Comparison of ENCODE assay signal across 32 cellular contexts in the genomic region with DNA sequence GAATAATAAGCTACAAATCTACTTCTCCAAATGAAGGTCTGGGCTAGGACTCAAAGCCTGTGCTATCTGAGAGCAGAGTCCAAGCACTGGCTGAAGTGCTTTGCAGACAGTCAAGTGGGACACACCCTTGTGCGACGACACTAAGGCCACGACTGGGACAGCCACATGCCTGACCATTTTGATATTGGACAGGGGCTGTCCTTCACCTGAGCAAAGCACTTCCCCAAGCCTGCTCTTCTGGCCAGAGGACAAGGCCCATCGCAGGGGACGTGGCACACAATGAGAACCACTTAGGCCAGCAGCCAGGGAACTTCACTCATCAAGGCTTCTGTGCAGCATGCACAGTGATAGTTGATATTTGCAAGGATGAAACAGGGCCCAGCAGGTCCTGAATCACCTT.
"Had no signal": no experiment of that assay in that cellular context is flagged by ENCODE, and none has a peak within 500 bp of the region (broad histone marks: within the 10 kb centered on the region; RNA-seq: fewer than 3 reads in every experiment).

No MANE protein-coding gene starts in this region.

- H3K36me3 ChIP-seq: adrenal gland, breast epithelium, MG63, Peyer's patch had no signal

- H3K9me3 ChIP-seq: adrenal gland, body of pancreas, breast epithelium, MG63, Peyer's patch had no signal

- H3K4me3 ChIP-seq: adrenal gland, body of pancreas, breast epithelium, MG63, Peyer's patch had no signal

- DNase-seq: activated CD4-positive, alpha-beta T cell treated with anti-CD3 and anti-CD28 coated beads, Interleukin-2, amount 10 ng/mL, durations not matched to agents 24 days and 14 days; activated CD4-positive, alpha-beta T cell treated with anti-CD3 and anti-CD28 coated beads, Interleukin-2, amount 50 U/mL, for 4 hours; activated CD8-positive, alpha-beta T cell treated with anti-CD3 and anti-CD28 coated beads for 36 hours; activated gamma-delta T cell; activated naive CD4-positive, alpha-beta T cell treated with anti-CD3 and anti-CD28 coated beads for 36 hours; activated T-cell treated with anti-CD3 and anti-CD28 coated beads, Interleukin-2, amount 50 U/mL, for 24 hours; adrenal gland; body of pancreas; caudate nucleus; Kasumi-1; KG1; MG63; NCI-H1048; NCI-H1105 treated with DMSO at 0.1 percent for 48 hours; NCI-H1436; NCI-H1694; NCI-H1930; NCI-H2107; NCI-H226; NCI-H446 treated with DMSO at 0.1 percent for 48 hours; NCI-H524; NCI-H69; NCI-H82; NK-92 treated with Interleukin-12 subunit alpha and Interleukin-12 subunit beta, amount 100 ng/mL, for 24 hours; PC-3; Peyer's patch; RPMI8226; SW 1271 had no signal

- ATAC-seq: activated CD8-positive, alpha-beta T cell treated with anti-CD3 and anti-CD28 coated beads for 36 hours; activated naive CD4-positive, alpha-beta T cell treated with anti-CD3 and anti-CD28 coated beads, Interleukin-2, amount 50 U/mL, for 72 hours; body of pancreas; PC-3 had no signal

- FAIRE-seq: astrocyte, TTC549 had no signal

- H3K27me3 ChIP-seq: adrenal gland, body of pancreas, breast epithelium, MG63, Peyer's patch had no signal

- H3K27ac ChIP-seq: adrenal gland, body of pancreas, breast epithelium, Peyer's patch had no signal

- H3K4me1 ChIP-seq: adrenal gland, Peyer's patch had no signal
